ENCODE assay signal across 25 cellular contexts in genomic region chr1:192342842-192343241, GRCh38. TPM values are rescaled to one million over a fixed set of nuclear protein-coding genes. Genes with fewer than 3 reads are reported as not detected.
"Had no signal": no experiment of that assay in that cellular context is flagged by ENCODE, and none has a peak within 500 bp of the region (broad histone marks: within the 10 kb centered on the region; RNA-seq: fewer than 3 reads in every experiment).

No MANE protein-coding gene starts in this region.

- H3K79me2 ChIP-seq: parathyroid adenoma had no signal

- H3K4me3 ChIP-seq: cardiac muscle cell, esophagus muscularis mucosa, heart right ventricle, left lung, spleen, thyroid gland had no signal

- H2AFZ ChIP-seq: parathyroid adenoma had no signal

- H3K27me3 Mint-ChIP-seq: activated CD4-positive, alpha-beta memory T cell treated with anti-CD3 and anti-CD28 coated beads, Interleukin-2, amount 10 ng/mL, durations not matched to agents 7 days and 5 days; activated CD8-positive, alpha-beta memory T cell treated with anti-CD3 and anti-CD28 coated beads, Interleukin-2, amount 10 ng/mL, durations not matched to agents 7 days and 5 days; activated naive CD8-positive, alpha-beta T cell treated with anti-CD3 and anti-CD28 coated beads, Interleukin-2, amount 10 ng/mL, durations not matched to agents 7 days and 5 days; naive B cell had no signal

- H3K9me3 ChIP-seq: esophagus muscularis mucosa, heart right ventricle, left lung, thyroid gland had no signal

- ATAC-seq: activated CD8-positive, alpha-beta memory T cell treated with anti-CD3 and anti-CD28 coated beads, Interleukin-2, amount 10 ng/mL, durations not matched to agents 7 days and 5 days; heart right ventricle; left lung; sciatic nerve; WTC11 had no signal

- H3K27me3 ChIP-seq: cardiac muscle cell, esophagus muscularis mucosa, heart right ventricle, left lung, spleen, thyroid gland had no signal

- H3K4me3 Mint-ChIP-seq: activated CD4-positive, alpha-beta memory T cell treated with anti-CD3 and anti-CD28 coated beads, Interleukin-2, amount 10 ng/mL, durations not matched to agents 7 days and 5 days; activated CD8-positive, alpha-beta memory T cell treated with anti-CD3 and anti-CD28 coated beads, Interleukin-2, amount 10 ng/mL, durations not matched to agents 7 days and 5 days; activated naive CD8-positive, alpha-beta T cell treated with anti-CD3 and anti-CD28 coated beads, Interleukin-2, amount 10 ng/mL, durations not matched to agents 7 days and 5 days; naive B cell; T-helper 2 cell treated with Interferon-gamma antibody and Interleukin-4, amounts not matched to agents 5 μg/mL and 100 μg/mL, for 36 hours; WTC11 had no signal

- H3K4me1 Mint-ChIP-seq: activated CD4-positive, alpha-beta memory T cell treated with anti-CD3 and anti-CD28 coated beads, Interleukin-2, amount 10 ng/mL, durations not matched to agents 7 days and 5 days; activated CD8-positive, alpha-beta memory T cell treated with anti-CD3 and anti-CD28 coated beads, Interleukin-2, amount 10 ng/mL, durations not matched to agents 7 days and 5 days; activated naive CD8-positive, alpha-beta T cell treated with anti-CD3 and anti-CD28 coated beads, Interleukin-2, amount 10 ng/mL, durations not matched to agents 7 days and 5 days; naive B cell had no signal

- H3K4me1 ChIP-seq: esophagus muscularis mucosa, heart right ventricle, left lung, parathyroid adenoma, spleen, thyroid gland had no signal

- H3K36me3 Mint-ChIP-seq: activated CD8-positive, alpha-beta memory T cell treated with anti-CD3 and anti-CD28 coated beads, Interleukin-2, amount 10 ng/mL, durations not matched to agents 7 days and 5 days; activated naive CD8-positive, alpha-beta T cell treated with anti-CD3 and anti-CD28 coated beads, Interleukin-2, amount 10 ng/mL, durations not matched to agents 7 days and 5 days; naive B cell had no signal

- H3K9ac ChIP-seq: parathyroid adenoma had no signal

- H3K36me3 ChIP-seq: cardiac muscle cell, esophagus muscularis mucosa, heart right ventricle, left lung, spleen, thyroid gland had no signal

- H3K27ac Mint-ChIP-seq: activated CD4-positive, alpha-beta memory T cell treated with anti-CD3 and anti-CD28 coated beads, Interleukin-2, amount 10 ng/mL, durations not matched to agents 7 days and 5 days; activated CD8-positive, alpha-beta memory T cell treated with anti-CD3 and anti-CD28 coated beads, Interleukin-2, amount 10 ng/mL, durations not matched to agents 7 days and 5 days; activated naive CD8-positive, alpha-beta T cell treated with anti-CD3 and anti-CD28 coated beads, Interleukin-2, amount 10 ng/mL, durations not matched to agents 7 days and 5 days; naive B cell; T-helper 2 cell treated with Interferon-gamma antibody and Interleukin-4, amounts not matched to agents 5 μg/mL and 100 μg/mL, for 36 hours; WTC11 had no signal

- H3K9me3 Mint-ChIP-seq: activated CD4-positive, alpha-beta memory T cell treated with anti-CD3 and anti-CD28 coated beads, Interleukin-2, amount 10 ng/mL, durations not matched to agents 7 days and 5 days; T-helper 2 cell treated with Interferon-gamma antibody and Interleukin-4, amounts not matched to agents 5 μg/mL and 100 μg/mL, for 36 hours had no signal

- H3K27ac ChIP-seq: cardiac muscle cell, esophagus muscularis mucosa, heart right ventricle, left lung, parathyroid adenoma, spleen, thyroid gland had no signal

- DNase-seq: activated CD4-positive, alpha-beta memory T cell treated with anti-CD3 and anti-CD28 coated beads, Interleukin-2, amount 10 ng/mL, durations not matched to agents 7 days and 5 days; activated CD4-positive, alpha-beta T cell treated with anti-CD3 and anti-CD28 coated beads for 4 hours; activated CD8-positive, alpha-beta memory T cell treated with anti-CD3 and anti-CD28 coated beads, Interleukin-2, amount 10 ng/mL, durations not matched to agents 7 days and 5 days; activated naive CD4-positive, alpha-beta T cell treated with Interleukin-2 at 50 U/mL for 16 hours; activated naive CD8-positive, alpha-beta T cell treated with anti-CD3 and anti-CD28 coated beads, Interleukin-2, amount 10 ng/mL, durations not matched to agents 7 days and 5 days; amygdala; effector memory CD4-positive, alpha-beta T cell; heart right ventricle; left lung; naive B cell; spleen; stimulated activated naive CD4-positive, alpha-beta T cell; thyroid gland had no signal

RNA-seq across cellular contexts. Expression of gene RGS21, which starts 26.1 kb away (rescaled TPM):
- total RNA-seq: activated CD4-positive, alpha-beta memory T cell treated with anti-CD3 and anti-CD28 coated beads, Interleukin-2, amount 10 ng/mL, durations not matched to agents 7 days and 5 days; activated CD8-positive, alpha-beta memory T cell treated with anti-CD3 and anti-CD28 coated beads, Interleukin-2, amount 10 ng/mL, durations not matched to agents 7 days and 5 days; activated naive CD8-positive, alpha-beta T cell treated with anti-CD3 and anti-CD28 coated beads, Interleukin-2, amount 10 ng/mL, durations not matched to agents 7 days and 5 days; cardiac muscle cell; chondrocyte; dermis blood vessel endothelial cell; endothelial cell of umbilical vein; esophagus muscularis mucosa; heart right ventricle; kidney epithelial cell; left lung; lung microvascular endothelial cell; sciatic nerve; spleen; thyroid gland; ureter; WTC11 had no signal
- polyA plus RNA-seq: cardiac muscle cell, endothelial cell of umbilical vein, heart right ventricle, spleen had no signal
